In genomic region chr19:18280247-18281081, GRCh38 we compare ENCODE assay signal across 8 cellular contexts.
DNase-seq lines count a peak whose midpoint lies in the region; ATAC-seq lines count a peak whose summit lies in the region.

No MANE protein-coding gene starts in this region.

- peak; percentile 18 for ATAC-seq in HG03432 (IDR thresholded peaks at IDR 0.05; ENCODE audit: unreplicated experiment)

- peak; percentile 80 for DNase-seq in NCI-H1436 (lab: John Stamatoyannopoulos, UW)
- no peak for DNase-seq in NCI-H1436 treated with DMSO at 0.1 percent for 48 hours (lab: John Stamatoyannopoulos, UW)
- DNase-seq in NOMO-1 (lab: John Stamatoyannopoulos, UW; ENCODE audit: unreplicated experiment in 2 of 2): peak; percentile 49 to 60
- peak; percentile 73 for DNase-seq in activated T-cell treated with anti-CD3 and anti-CD28 coated beads for 24 hours (ENCODE audit: low read depth)
- peak; percentile 59 for DNase-seq in epidermal melanocyte (ENCODE audit: insufficient read length, low spot score)
- peak; percentile 55 for DNase-seq in middle frontal gyrus (ENCODE audit: extremely low spot score, low spot score)
- DNase-seq in stimulated activated CD8-positive, alpha-beta memory T cell treated with anti-CD3 and anti-CD28 coated beads, Interleukin-7, amount 100 ng/mL, for 1 hour (ENCODE audit: low read depth in 2 of 2): peak; percentile 54 to 57
